ENCODE assay signal across 8 cellular contexts in the genomic region with DNA sequence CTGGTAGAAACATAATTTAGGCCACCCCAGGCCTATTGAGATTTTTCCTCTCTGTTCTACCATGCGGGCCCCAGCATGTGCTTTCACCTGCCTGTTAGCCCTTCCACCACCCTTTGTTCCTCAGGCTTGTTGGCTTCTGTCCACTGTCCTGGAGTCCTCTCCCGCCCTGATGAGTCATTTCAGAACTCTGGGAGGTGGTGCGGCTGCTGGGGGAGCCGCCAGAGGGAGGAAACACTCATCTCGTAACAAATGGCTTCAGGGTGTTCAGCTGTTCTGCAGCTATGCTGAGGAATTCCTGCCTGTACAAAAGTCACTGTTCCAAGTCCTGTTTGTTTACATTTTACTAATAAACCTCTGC. TPM values are rescaled to one million over a fixed set of nuclear protein-coding genes. Genes with fewer than 3 reads are reported as not detected.
A peak's percentile ranks its signal among the peaks of the same experiment; 100 is the strongest.
DNase-seq lines count a peak whose midpoint lies in the region; ATAC-seq and TF ChIP-seq lines count a peak whose summit lies in the region.

No MANE protein-coding gene starts in this region.

- H3K9me2 ChIP-seq in Karpas-422 (replicated peaks; ENCODE audit: insufficient read depth, low read length) = no peaks in the 10 kb centered on the region

- no peak for TF ChIP-seq CTCF in GM12865 (IDR thresholded peaks at IDR 0.05; ENCODE audit: insufficient read depth, low read depth, low read length, missing control alignments)
- peak; percentile 7; the same call in 1 of the 2 replicates for TF ChIP-seq CTCF in Panc1 (IDR thresholded peaks at IDR 0.05)
- TF ChIP-seq CTCF in epithelial cell of proximal tubule (conservative IDR thresholded peaks at IDR 0.05; ENCODE audit: low read depth, low read length) = peak; percentile 66
- TF ChIP-seq CTCF in mucosa of descending colon (IDR thresholded peaks at IDR 0.05) = peak; percentile 28

- no peak overlapping the region for H3K27ac Mint-ChIP-seq in activated CD8-positive, alpha-beta memory T cell treated with anti-CD3 and anti-CD28 coated beads, Interleukin-2, amount 10 ng/mL, durations not matched to agents 7 days and 5 days
- H3K27ac Mint-ChIP-seq in activated naive CD4-positive, alpha-beta T cell treated with anti-CD3 and anti-CD28 coated beads, Interleukin-2, amount 50 U/mL, for 72 hours = no peak overlapping the region

- no TSS peak for BruUV-seq in Panc1 (replicated peaks; lab: Mats Ljungman, UMichigan)

- CTCF ChIA-PET in Panc1 (lab: Charles Lee) = no interaction called here
- CTCF ChIA-PET in activated CD8-positive, alpha-beta memory T cell treated with anti-CD3 and anti-CD28 coated beads, Interleukin-2, amount 10 ng/mL, durations not matched to agents 7 days and 5 days (lab: Charles Lee) = no interaction called here

- no peaks in the 10 kb centered on the region for H3K27me3 ChIP-seq in Panc1 (ENCODE audit: control insufficient read depth, insufficient read depth, low read length)
- no peaks in the 10 kb centered on the region for H3K27me3 ChIP-seq in Karpas-422 (ENCODE audit: low read length)

- intact Hi-C loops in Panc1 (cut with micrococcal nuclease; ENCODE audit: unreplicated experiment) (no loop called here), mucosa of descending colon (cut with DNase I, micrococcal nuclease) (no loop called here)

- no peak overlapping the region for H3K4me2 ChIP-seq in Karpas-422 (ENCODE audit: low read depth, low read length, poor library complexity, severe bottlenecking)

- DNase-seq in GM12865 (ENCODE audit: low read depth) (peak; percentile 7), Panc1 (ENCODE audit: low read depth, low spot score) (peak; percentile 32), epithelial cell of proximal tubule (ENCODE audit: low read depth) (peak; percentile 81), mucosa of descending colon (peak; percentile 77 to 80 (median 78)), NCI-H1105 (lab: John Stamatoyannopoulos, UW) (no peak), Karpas-422 (no peak)
- no peak for DNase-seq in activated CD8-positive, alpha-beta memory T cell treated with anti-CD3 and anti-CD28 coated beads, Interleukin-2, amount 10 ng/mL, durations not matched to agents 7 days and 5 days
- DNase-seq in activated naive CD4-positive, alpha-beta T cell treated with anti-CD3 and anti-CD28 coated beads, Interleukin-2, amount 50 U/mL, for 72 hours (ENCODE audit: low spot score in 2 of 2) = no peak

- H3K4me3 Mint-ChIP-seq in activated CD8-positive, alpha-beta memory T cell treated with anti-CD3 and anti-CD28 coated beads, Interleukin-2, amount 10 ng/mL, durations not matched to agents 7 days and 5 days = no peak overlapping the region

- H3K36me3 Mint-ChIP-seq in activated CD8-positive, alpha-beta memory T cell treated with anti-CD3 and anti-CD28 coated beads, Interleukin-2, amount 10 ng/mL, durations not matched to agents 7 days and 5 days = no peaks in the 10 kb centered on the region
- H3K36me3 Mint-ChIP-seq in activated naive CD4-positive, alpha-beta T cell treated with anti-CD3 and anti-CD28 coated beads, Interleukin-2, amount 50 U/mL, for 72 hours = peaks cover 0 to 4% of the 10 kb centered on the region in 2 donors

- H3K36me3 ChIP-seq in Panc1 (ENCODE audit: control insufficient read depth, insufficient read depth, low read length) = no peaks in the 10 kb centered on the region
- no peaks in the 10 kb centered on the region for H3K36me3 ChIP-seq in mucosa of descending colon (ENCODE audit: low read depth)
- no peaks in the 10 kb centered on the region for H3K36me3 ChIP-seq in Karpas-422 (ENCODE audit: insufficient read depth, low read length)

- POLR2A ChIA-PET in Panc1 (lab: Charles Lee) = interaction anchor here (0.7 kb wide), 1 partner anchor 378 kb away, joined by 7 read pairs; no protein-coding TSS in a partner anchor

- in situ Hi-C loops in Panc1 (cut with HindIII; ENCODE audit: low pct_unique_long_range_greater_than_20kb, low sequenced_read_pairs) = no loop called here

- H3K27ac ChIP-seq in Panc1 (ENCODE audit: low read length) = peak overlapping the region; percentile 85
- no peak overlapping the region for H3K27ac ChIP-seq in Karpas-422 (ENCODE audit: low read length)

- peaks cover 15% of the 10 kb centered on the region for H3K4me1 ChIP-seq in Panc1 (ENCODE audit: control insufficient read depth, insufficient read depth, low read length)
- peaks cover 7% of the 10 kb centered on the region for H3K4me1 ChIP-seq in mucosa of descending colon (ENCODE audit: low read depth)
- H3K4me1 ChIP-seq in Karpas-422 (ENCODE audit: low read length) = no peaks in the 10 kb centered on the region

- H3K9me3 ChIP-seq in Panc1 (ENCODE audit: control insufficient read depth, insufficient read depth, low read depth, low read length) = no peaks in the 10 kb centered on the region
- no peaks in the 10 kb centered on the region for H3K9me3 ChIP-seq in mucosa of descending colon
- no peaks in the 10 kb centered on the region for H3K9me3 ChIP-seq in Karpas-422 (ENCODE audit: low read length)

- H2AFZ ChIP-seq in Karpas-422 (ENCODE audit: low read length) = no peak overlapping the region

- H3K9me3 Mint-ChIP-seq in activated CD8-positive, alpha-beta memory T cell treated with anti-CD3 and anti-CD28 coated beads, Interleukin-2, amount 10 ng/mL, durations not matched to agents 7 days and 5 days (ENCODE audit: low read depth) = no peaks in the 10 kb centered on the region
- H3K9me3 Mint-ChIP-seq in activated naive CD4-positive, alpha-beta T cell treated with anti-CD3 and anti-CD28 coated beads, Interleukin-2, amount 50 U/mL, for 72 hours = peaks cover 7 to 13% of the 10 kb centered on the region in 2 donors

- no peaks in the 10 kb centered on the region for H4K20me1 ChIP-seq in Karpas-422 (ENCODE audit: insufficient read depth, low read depth, low read length)

- no peaks in the 10 kb centered on the region for H3K4me1 Mint-ChIP-seq in activated CD8-positive, alpha-beta memory T cell treated with anti-CD3 and anti-CD28 coated beads, Interleukin-2, amount 10 ng/mL, durations not matched to agents 7 days and 5 days

- H3K9ac ChIP-seq in Karpas-422 (ENCODE audit: low read length) = no peak overlapping the region

- H3K27me3 Mint-ChIP-seq in activated CD8-positive, alpha-beta memory T cell treated with anti-CD3 and anti-CD28 coated beads, Interleukin-2, amount 10 ng/mL, durations not matched to agents 7 days and 5 days = no peaks in the 10 kb centered on the region

- no peaks in the 10 kb centered on the region for H3K79me2 ChIP-seq in Karpas-422 (ENCODE audit: low read length)

- no peak overlapping the region for H3K4me3 ChIP-seq in GM12865 (ENCODE audit: low read depth, low read length)
- H3K4me3 ChIP-seq in Panc1 (ENCODE audit: low read depth in 2 of 2, low read length in 2 of 2) = no peak overlapping the region
- H3K4me3 ChIP-seq in epithelial cell of proximal tubule (ENCODE audit: low read depth, low read length) = no peak overlapping the region
- no peak overlapping the region for H3K4me3 ChIP-seq in mucosa of descending colon
- H3K4me3 ChIP-seq in Karpas-422 (ENCODE audit: low read length) = no peak overlapping the region

- ATAC-seq in Panc1 (peak; percentile 98), mucosa of descending colon (peak; percentile 99)
- no peak for ATAC-seq in activated CD8-positive, alpha-beta memory T cell treated with anti-CD3 and anti-CD28 coated beads, Interleukin-2, amount 10 ng/mL, durations not matched to agents 7 days and 5 days
- no peak for ATAC-seq in activated naive CD4-positive, alpha-beta T cell treated with anti-CD3 and anti-CD28 coated beads, Interleukin-2, amount 50 U/mL, for 72 hours

RNA-seq across cellular contexts. Expression of a gene that starts 36.3 kb away (rescaled TPM):
- total RNA-seq in Panc1 (2021; ENCODE audit: unreplicated experiment) (not detected), epithelial cell of proximal tubule (not detected in 2 replicates), mucosa of descending colon (not detected)
- not detected for polyA plus RNA-seq in Panc1 (2012; ENCODE audit: insufficient read length)
- total RNA-seq in activated CD8-positive, alpha-beta memory T cell treated with anti-CD3 and anti-CD28 coated beads, Interleukin-2, amount 10 ng/mL, durations not matched to agents 7 days and 5 days = not detected
- total RNA-seq in Karpas-422 (2014; rRNA removed; shearing (Covaris generic); ENCODE audit: low replicate concordance) = not detected in 2 replicates
- not detected for total RNA-seq in activated naive CD4-positive, alpha-beta T cell treated with anti-CD3 and anti-CD28 coated beads, Interleukin-2, amount 50 U/mL, for 72 hours

Comparison
In these comparisons a context has a peak if more than half of its experiments do, and no peak if none do; other contexts are left out.
1. DNase-seq: peak in GM12865 (single experiment), Panc1 (single experiment), epithelial cell of proximal tubule (single experiment) and mucosa of descending colon (3 of 3); none in NCI-H1105 (single experiment), activated CD8-positive, alpha-beta memory T cell treated with anti-CD3 and anti-CD28 coated beads, Interleukin-2, amount 10 ng/mL, durations not matched to agents 7 days and 5 days (single experiment), Karpas-422 (single experiment) and activated naive CD4-positive, alpha-beta T cell treated with anti-CD3 and anti-CD28 coated beads, Interleukin-2, amount 50 U/mL, for 72 hours (0 of 2).
2. ATAC-seq: peak in Panc1 (single experiment) and mucosa of descending colon (single experiment); none in activated CD8-positive, alpha-beta memory T cell treated with anti-CD3 and anti-CD28 coated beads, Interleukin-2, amount 10 ng/mL, durations not matched to agents 7 days and 5 days (single experiment) and activated naive CD4-positive, alpha-beta T cell treated with anti-CD3 and anti-CD28 coated beads, Interleukin-2, amount 50 U/mL, for 72 hours (0 of 2).